16 cellular contexts compared by ENCODE assay signal in the genomic region with DNA sequence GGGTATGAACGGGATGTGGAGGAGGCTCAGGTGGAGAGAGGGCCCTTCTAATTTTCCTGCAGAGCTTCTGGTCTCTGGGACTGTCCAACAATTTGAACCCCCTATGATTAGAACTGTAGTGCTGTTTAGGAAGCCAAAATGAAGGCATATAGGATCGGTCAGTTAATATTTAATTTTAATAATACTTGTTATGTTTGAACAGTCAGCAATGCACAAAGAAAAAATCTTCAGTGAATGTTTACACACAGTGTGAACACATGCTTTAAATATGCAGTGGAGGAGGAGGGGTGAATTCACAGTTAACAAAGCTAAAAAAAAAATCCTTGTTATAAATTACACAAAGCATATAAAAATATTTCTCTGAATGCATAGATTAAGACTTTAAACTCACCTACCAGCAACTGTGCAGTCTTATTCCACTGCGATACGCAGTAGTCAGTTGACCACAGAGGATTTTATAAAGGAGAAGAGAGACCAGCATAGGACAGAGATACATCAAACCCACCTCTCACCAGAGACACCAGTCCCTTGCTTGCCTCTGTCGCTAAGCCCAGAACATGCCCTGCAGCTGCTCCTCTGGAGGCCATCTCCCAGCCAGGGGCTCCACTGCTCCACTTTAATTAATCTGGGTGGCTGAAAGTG. TPM values are rescaled to one million over a fixed set of nuclear protein-coding genes. Genes with fewer than 3 reads are reported as not detected.
DNase-seq lines count a peak whose midpoint lies in the region; ATAC-seq lines count a peak whose summit lies in the region.
"Had no signal": no experiment of that assay in that cellular context is flagged by ENCODE, and none has a peak within 500 bp of the region (broad histone marks: within the 10 kb centered on the region; RNA-seq: fewer than 3 reads in every experiment).

No MANE protein-coding gene starts in this region.

- peaks cover 66% of the 10 kb centered on the region for H3K4me1 ChIP-seq in adipocyte (ENCODE audit: control insufficient read depth, insufficient read depth, low read length)
- H3K4me1 ChIP-seq in rectal smooth muscle tissue (ENCODE audit: control insufficient read depth, insufficient read depth, low read length): peaks cover 31% of the 10 kb centered on the region

- peak overlapping the region; percentile 56 for H3K27ac ChIP-seq in rectal smooth muscle tissue (ENCODE audit: low read depth, low read length)
- H3K27ac ChIP-seq: BLaER1 treated with 17β-estradiol and CSF1 and Interleukin-3, amounts not matched to agents 10 nM and 100 nM had no signal

- no peaks in the 10 kb centered on the region for H3K27me3 ChIP-seq in adipocyte (replicated peaks; ENCODE audit: control insufficient read depth, insufficient read depth, low read length)
- H3K27me3 ChIP-seq in rectal smooth muscle tissue (ENCODE audit: control insufficient read depth, insufficient read depth, low read length): no peaks in the 10 kb centered on the region
- H3K27me3 ChIP-seq: BLaER1 treated with 17β-estradiol and CSF1 and Interleukin-3, amounts not matched to agents 10 nM and 100 nM had no signal

- peaks cover 55% of the 10 kb centered on the region for H3K36me3 ChIP-seq in adipocyte (ENCODE audit: control insufficient read depth, insufficient read depth, low read length, severe bottlenecking)
- H3K36me3 ChIP-seq in rectal smooth muscle tissue (ENCODE audit: control insufficient read depth, insufficient read depth, low read length): peaks cover 28% of the 10 kb centered on the region

- H3K9me3 ChIP-seq in adipocyte (ENCODE audit: control insufficient read depth, low read length): no peaks in the 10 kb centered on the region
- H3K9me3 ChIP-seq: BLaER1 treated with 17β-estradiol and CSF1 and Interleukin-3, amounts not matched to agents 10 nM and 100 nM had no signal

- no peak for ATAC-seq in HG03175 (IDR thresholded peaks at IDR 0.05; ENCODE audit: unreplicated experiment)

- DNase-seq in DMS53 treated with DMSO at 0.1 percent for 48 hours (lab: John Stamatoyannopoulos, UW; ENCODE audit: unreplicated experiment) (peak; percentile 97), adipocyte (ENCODE audit: low read depth) (peak; percentile 53), hepatic stellate cell (ENCODE audit: low spot score) (peak; percentile 46), cerebellum (ENCODE audit: low spot score) (no peak), NCI-H187 treated with DMSO at 0.1 percent for 48 hours (lab: John Stamatoyannopoulos, UW) (no peak), SHP77 treated with DMSO at 0.1 percent for 48 hours (lab: John Stamatoyannopoulos, UW) (no peak)
- DNase-seq: activated CD4-positive, alpha-beta T cell treated with anti-CD3 and anti-CD28 coated beads, Interleukin-2, amount 10 ng/mL, durations not matched to agents 7 days and 5 days; cerebellar nuclear complex; foreskin melanocyte; NCI-H774; SW 1271; trophoblast cell had no signal

- H3K4me3 ChIP-seq in adipocyte (ENCODE audit: low read length) (no peak overlapping the region), rectal smooth muscle tissue (ENCODE audit: low read length) (no peak overlapping the region)
- H3K4me3 ChIP-seq: BLaER1 treated with 17β-estradiol and CSF1 and Interleukin-3, amounts not matched to agents 10 nM and 100 nM had no signal

- H3K9ac ChIP-seq in adipocyte (ENCODE audit: low read length) (peak overlapping the region; percentile 56), rectal smooth muscle tissue (ENCODE audit: low read length) (no peak overlapping the region)
- H3K9ac ChIP-seq: BLaER1 treated with 17β-estradiol and CSF1 and Interleukin-3, amounts not matched to agents 10 nM and 100 nM had no signal

RNA-seq across cellular contexts. Expression of a gene that starts 14.6 kb away (rescaled TPM):
- total RNA-seq in cerebellum: 22.2 TPM

RNA-seq across cellular contexts. Expression of a gene that starts 26.2 kb away (rescaled TPM):
- total RNA-seq in cerebellum: 133 TPM

RNA-seq across cellular contexts. Expression of a gene that starts 58.5 kb away (rescaled TPM):
- 0.82 TPM for total RNA-seq in cerebellum
- total RNA-seq: activated CD4-positive, alpha-beta T cell treated with anti-CD3 and anti-CD28 coated beads, Interleukin-2, amount 10 ng/mL, durations not matched to agents 7 days and 5 days; activated T-helper 2 cell treated with anti-CD3 and anti-CD28 coated beads, Interferon-gamma antibody, Interleukin-2, Interleukin-4, amounts not matched to agents 10 μg/mL and 5 μg/mL and 100 μg/mL, durations not matched to agents 14 hours and 24 hours and 36 hours had no signal

Comparison
In these comparisons a context has a peak if more than half of its experiments do, and no peak if none do; other contexts are left out.
1. DNase-seq: peak in DMS53 treated with DMSO at 0.1 percent for 48 hours (single experiment), adipocyte (single experiment) and hepatic stellate cell (single experiment); none in cerebellum (single experiment), NCI-H187 treated with DMSO at 0.1 percent for 48 hours (single experiment) and SHP77 treated with DMSO at 0.1 percent for 48 hours (single experiment).